In genomic region chr10:33820531-33820930, GRCh38 we compare ENCODE assay signal across 32 cellular contexts.
"Had no signal": no experiment of that assay in that cellular context is flagged by ENCODE, and none has a peak within 500 bp of the region (broad histone marks: within the 10 kb centered on the region; RNA-seq: fewer than 3 reads in every experiment).

No MANE protein-coding gene starts in this region.

- H3K36me3 Mint-ChIP-seq: immature natural killer cell; naive thymus-derived CD8-positive, alpha-beta T cell; stimulated activated effector memory CD8-positive, alpha-beta T cell treated with anti-CD3 and anti-CD28 coated beads, Interleukin-12 subunit alpha, Interleukin-12 subunit beta, amount 100 ng/mL, for 72 hours had no signal

- ATAC-seq: left colon; left lung; lower lobe of right lung; naive thymus-derived CD8-positive, alpha-beta T cell; pancreas; right cardiac atrium; sciatic nerve; stimulated activated effector memory CD8-positive, alpha-beta T cell treated with anti-CD3 and anti-CD28 coated beads, Interleukin-12 subunit alpha, Interleukin-12 subunit beta, amount 100 ng/mL, for 72 hours; upper lobe of right lung had no signal

- H3K4me1 ChIP-seq: left lung, lower lobe of right lung, pancreas, prostate gland, suprapubic skin, tibial artery, upper lobe of right lung had no signal

- H3K27me3 ChIP-seq: left lung, pancreas, suprapubic skin, tibial artery, upper lobe of right lung had no signal

- DNase-seq: hypothalamus; immature natural killer cell; kidney; left colon; left lung; lower lobe of right lung; mammary epithelial cell; mesenchymal stem cell; naive thymus-derived CD8-positive, alpha-beta T cell; pancreas; posterior cingulate gyrus; retina; right cardiac atrium; stimulated activated CD4-positive, alpha-beta T cell treated with anti-CD3 and anti-CD28 coated beads, Interleukin-12 subunit alpha, Interleukin-12 subunit beta, amount 100 ng/mL, for 4 hours; stimulated activated CD4-positive, alpha-beta T cell treated with anti-CD3 and anti-CD28 coated beads, Interleukin-15, amount 100 ng/mL, for 24 hours; stimulated activated CD4-positive, alpha-beta T cell treated with anti-CD3 and anti-CD28 coated beads, Interleukin-2, amount 100 ng/mL, for 24 hours; stimulated activated CD4-positive, alpha-beta T cell treated with anti-CD3 and anti-CD28 coated beads, Interleukin-4, amount 100 ng/mL, for 1 hour; stimulated activated naive CD4-positive, alpha-beta T cell; tibial artery; trophoblast cell; upper lobe of right lung had no signal

- H3K4me1 Mint-ChIP-seq: stimulated activated effector memory CD8-positive, alpha-beta T cell treated with anti-CD3 and anti-CD28 coated beads, Interleukin-12 subunit alpha, Interleukin-12 subunit beta, amount 100 ng/mL, for 72 hours had no signal

- H3K36me3 ChIP-seq: left lung, lower lobe of right lung, pancreas, prostate gland, suprapubic skin, thoracic aorta, tibial artery, upper lobe of right lung had no signal

- FAIRE-seq: islet of Langerhans, kidney, pancreas, urothelium cell line had no signal

- H3K4me3 ChIP-seq: left lung, lower lobe of right lung, pancreas, prostate gland, skin epidermis, suprapubic skin, thoracic aorta, tibial artery, upper lobe of right lung had no signal

- H3K9me3 Mint-ChIP-seq: immature natural killer cell; nephron; neural crest cell; stimulated activated naive CD8-positive, alpha-beta T cell treated with anti-CD3 and anti-CD28 coated beads, Interleukin-15, Interleukin-2, amounts not matched to agents 100 ng/mL and 50 ng/mL, for 24 hours had no signal

- H3K27ac Mint-ChIP-seq: immature natural killer cell; nephron; stimulated activated effector memory CD8-positive, alpha-beta T cell treated with anti-CD3 and anti-CD28 coated beads, Interleukin-12 subunit alpha, Interleukin-12 subunit beta, amount 100 ng/mL, for 72 hours; stimulated activated naive CD8-positive, alpha-beta T cell treated with anti-CD3 and anti-CD28 coated beads, Interleukin-15, Interleukin-2, amounts not matched to agents 100 ng/mL and 50 ng/mL, for 24 hours had no signal

- H3K27me3 Mint-ChIP-seq: stimulated activated naive CD8-positive, alpha-beta T cell treated with anti-CD3 and anti-CD28 coated beads, Interleukin-15, Interleukin-2, amounts not matched to agents 100 ng/mL and 50 ng/mL, for 24 hours had no signal

- H3K27ac ChIP-seq: left lung, lower lobe of right lung, pancreas, prostate gland, skin epidermis, suprapubic skin, thoracic aorta, tibial artery, upper lobe of right lung had no signal

- H3K9me3 ChIP-seq: left lung, lower lobe of right lung, pancreas, prostate gland, suprapubic skin, thoracic aorta, tibial artery, upper lobe of right lung had no signal

- H3K4me3 Mint-ChIP-seq: immature natural killer cell; naive thymus-derived CD8-positive, alpha-beta T cell; nephron; neural crest cell; stimulated activated effector memory CD8-positive, alpha-beta T cell treated with anti-CD3 and anti-CD28 coated beads, Interleukin-12 subunit alpha, Interleukin-12 subunit beta, amount 100 ng/mL, for 72 hours; stimulated activated naive CD8-positive, alpha-beta T cell treated with anti-CD3 and anti-CD28 coated beads, Interleukin-15, Interleukin-2, amounts not matched to agents 100 ng/mL and 50 ng/mL, for 24 hours had no signal
